31 cellular contexts compared by ENCODE assay signal in the genomic region with DNA sequence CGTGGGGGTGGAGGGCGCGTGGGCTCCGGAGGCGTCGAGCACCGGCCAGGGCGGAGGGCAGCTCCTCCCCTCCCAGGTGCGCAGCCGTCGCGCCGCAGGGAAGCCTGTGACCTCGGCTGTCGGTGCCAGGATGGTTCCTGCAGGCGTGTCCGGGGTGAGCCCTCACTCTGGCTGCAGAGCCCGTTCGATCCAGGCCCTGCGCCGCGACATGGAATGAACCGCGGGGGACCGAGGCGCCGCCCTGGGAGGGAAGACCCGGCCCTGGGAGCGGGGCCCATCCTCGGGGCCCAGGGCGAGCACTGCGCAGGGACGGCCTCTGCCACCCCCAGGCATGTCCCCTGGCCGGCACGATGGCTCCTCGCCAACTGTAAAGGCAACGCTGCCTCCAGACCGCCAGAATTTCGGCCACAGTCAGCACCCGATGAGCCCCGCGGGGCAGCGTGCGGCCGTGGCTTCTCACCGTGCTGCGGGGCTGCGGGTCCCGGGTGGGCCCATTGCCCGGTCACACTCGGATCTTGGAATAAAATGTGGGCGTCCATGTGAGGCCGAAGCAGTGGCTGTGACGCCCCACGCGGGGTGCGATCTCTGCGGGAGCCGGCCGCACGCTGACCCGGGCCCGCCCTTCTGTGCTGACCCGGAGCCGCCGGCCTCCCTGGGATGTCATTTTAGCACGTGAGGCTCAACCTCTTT. TPM values are rescaled to one million over a fixed set of nuclear protein-coding genes. Genes with fewer than 3 reads are reported as not detected.
"Had no signal": no experiment of that assay in that cellular context is flagged by ENCODE, and none has a peak within 500 bp of the region (broad histone marks: within the 10 kb centered on the region; RNA-seq: fewer than 3 reads in every experiment).

No MANE protein-coding gene starts in this region.

- ATAC-seq: activated CD4-positive, alpha-beta T cell treated with anti-CD3 and anti-CD28 coated beads for 36 hours; activated CD4-positive, CD25-positive, alpha-beta regulatory T cell treated with anti-CD3 and anti-CD28 coated beads, Interleukin-2, amount 50 U/mL, for 24 hours; activated CD8-positive, alpha-beta T cell treated with anti-CD3 and anti-CD28 coated beads, Interleukin-2, amount 10 ng/mL, durations not matched to agents 7 days and 5 days; PC-3 had no signal

- DNase-seq: activated CD4-positive, alpha-beta T cell treated with anti-CD3 and anti-CD28 coated beads for 36 hours; activated CD4-positive, alpha-beta T cell treated with anti-CD3 and anti-CD28 coated beads, Interleukin-2, amount 10 ng/mL, durations not matched to agents 7 days and 5 days; activated CD4-positive, alpha-beta T cell treated with anti-CD3 and anti-CD28 coated beads, Interleukin-2, amount 50 U/mL, for 48 hours; activated CD8-positive, alpha-beta T cell treated with anti-CD3 and anti-CD28 coated beads, Interleukin-2, amount 10 ng/mL, durations not matched to agents 7 days and 5 days; activated gamma-delta T cell; activated naive CD4-positive, alpha-beta T cell treated with Interleukin-2 at 50 U/mL for 16 hours; activated T-cell treated with anti-CD3 and anti-CD28 coated beads, Interleukin-2, amount 50 U/mL, for 24 hours; adrenal gland; caudate nucleus; NCI-H1092 treated with DMSO at 0.1 percent for 48 hours; NCI-H1417; NCI-H146; NCI-H187; NCI-H2029 treated with DMSO at 0.1 percent for 48 hours; NCI-H2107; NCI-H2171; NCI-H510A; NCI-H526; NCI-H748 treated with DMSO at 0.1 percent for 48 hours; NK-92 treated with Interleukin-12 subunit alpha and Interleukin-12 subunit beta, amount 100 ng/mL, for 24 hours; PC-3; RPMI8226; SW 1271; T-helper 1 cell; T-helper 2 cell; T-helper 9 cell had no signal

- H3K9me3 ChIP-seq: adrenal gland, Peyer's patch had no signal

- H3K4me1 ChIP-seq: adrenal gland, Peyer's patch had no signal

- H3K36me3 ChIP-seq: adrenal gland, Peyer's patch had no signal

- H3K27me3 ChIP-seq: Peyer's patch had no signal

- H3K27ac ChIP-seq: adrenal gland, Peyer's patch had no signal

- H3K4me3 ChIP-seq: adrenal gland, Peyer's patch had no signal

RNA-seq across cellular contexts. Expression of a gene that starts 26.6 kb away (rescaled TPM):
- total RNA-seq: activated CD4-positive, alpha-beta T cell treated with anti-CD3 and anti-CD28 coated beads for 36 hours; activated CD4-positive, alpha-beta T cell treated with anti-CD3 and anti-CD28 coated beads, Interleukin-2, amount 10 ng/mL, durations not matched to agents 7 days and 5 days; activated CD8-positive, alpha-beta T cell treated with anti-CD3 and anti-CD28 coated beads, Interleukin-2, amount 10 ng/mL, durations not matched to agents 7 days and 5 days; activated T-helper 2 cell treated with anti-CD3 and anti-CD28 coated beads, Interferon-gamma antibody, Interleukin-2, Interleukin-4, amounts not matched to agents 10 μg/mL and 5 μg/mL and 100 μg/mL, durations not matched to agents 14 hours and 24 hours and 36 hours; bronchial epithelial cell; M059J; PC-3; Peyer's patch had no signal
- polyA plus RNA-seq: adrenal gland had no signal
